In genomic region chr12:19186722-19187661, GRCh38 we compare ENCODE assay signal across 8 cellular contexts. TPM values are rescaled to one million over a fixed set of nuclear protein-coding genes. Genes with fewer than 3 reads are reported as not detected.
DNase-seq lines count a peak whose midpoint lies in the region; ATAC-seq, FAIRE-seq and TF ChIP-seq lines count a peak whose summit lies in the region.

No MANE protein-coding gene starts in this region.

- TF ChIP-seq CTCF in AG09319 (IDR thresholded peaks at IDR 0.05; ENCODE audit: low read depth, low read length) (peak; percentile 43), MCF 10A (IDR thresholded peaks at IDR 0.05; ENCODE audit: unreplicated experiment) (peak; percentile 43), kidney (IDR thresholded peaks at IDR 0.05; ENCODE audit: borderline replicate concordance, extremely low read depth, insufficient read depth) (peak; percentile 65), uterus (IDR thresholded peaks at IDR 0.05) (peak; percentile 55 to 63 (median 56))

- BruUV-seq in MCF 10A (replicated peaks; lab: Mats Ljungman, UMichigan), result no TSS peak

- H3K4me3 Mint-ChIP-seq in MCF 10A (ENCODE audit: unreplicated experiment), result no peak overlapping the region
- H3K4me3 Mint-ChIP-seq in activated CD4-positive, alpha-beta memory T cell treated with anti-CD3 and anti-CD28 coated beads, Interleukin-2, amount 10 ng/mL, durations not matched to agents 7 days and 5 days, result no peak overlapping the region

- CTCF ChIA-PET in MCF 10A (lab: Yijun Ruan, JAX), result interaction anchor here (0.5 to 4.0 kb wide), 51 partner anchors 8 to 1050 kb away, joined by 3 to 35 read pairs (median 4); partner anchors contain the start of genes CAPZA3, PLCZ1 and PLEKHA5
- CTCF ChIA-PET in activated CD4-positive, alpha-beta memory T cell treated with anti-CD3 and anti-CD28 coated beads, Interleukin-2, amount 10 ng/mL, durations not matched to agents 7 days and 5 days (lab: Charles Lee), result interaction anchor here (0.8 to 1.9 kb wide), 13 partner anchors 10 to 1045 kb away, joined by 3 to 10 read pairs (median 3); no protein-coding TSS in a partner anchor

- H3K4me3 ChIP-seq in kidney (ENCODE audit: low read length in 2 of 2) (no peak overlapping the region), uterus (no peak overlapping the region)

- peak; percentile 59 for ATAC-seq in GM18868 (IDR thresholded peaks at IDR 0.05; ENCODE audit: unreplicated experiment)

- intact Hi-C loops in MCF 10A (cut with micrococcal nuclease), result loop anchor here (1.0 to 10.0 kb wide), 6 partner anchors 56 to 1042 kb away; no protein-coding TSS in a partner anchor
- intact Hi-C loops in kidney (cut with DNase I), result no loop called here
- intact Hi-C loops in uterus (cut with DNase I; ENCODE audit: low total_unique reads), result no loop called here

- POLR2A ChIA-PET in MCF 10A (lab: Yijun Ruan, JAX), result interaction anchor here (0.7 to 1.4 kb wide), 4 partner anchors 16 to 325 kb away, joined by 3 to 4 read pairs (median 3); no protein-coding TSS in a partner anchor
- POLR2A ChIA-PET in activated CD4-positive, alpha-beta memory T cell treated with anti-CD3 and anti-CD28 coated beads, Interleukin-2, amount 10 ng/mL, durations not matched to agents 7 days and 5 days (lab: Charles Lee), result interaction anchor here (0.6 kb wide), 1 partner anchor 898 kb away, joined by 3 read pairs; no protein-coding TSS in a partner anchor

- peak overlapping the region; percentile 39 for H3K27ac Mint-ChIP-seq in MCF 10A (ENCODE audit: low read depth, unreplicated experiment)
- no peak overlapping the region for H3K27ac Mint-ChIP-seq in activated CD4-positive, alpha-beta memory T cell treated with anti-CD3 and anti-CD28 coated beads, Interleukin-2, amount 10 ng/mL, durations not matched to agents 7 days and 5 days

- TF ChIP-seq POLR2A in uterus (IDR thresholded peaks at IDR 0.05), result no peak

- peaks cover 31% of the 10 kb centered on the region for H3K4me1 Mint-ChIP-seq in MCF 10A (ENCODE audit: insufficient read depth, unreplicated experiment)
- no peaks in the 10 kb centered on the region for H3K4me1 Mint-ChIP-seq in activated CD4-positive, alpha-beta memory T cell treated with anti-CD3 and anti-CD28 coated beads, Interleukin-2, amount 10 ng/mL, durations not matched to agents 7 days and 5 days

- H3K27ac ChIP-seq in kidney (ENCODE audit: low read depth in 2 of 2, low read length in 2 of 2), result peak overlapping the region in 1 of 2 donors; percentile 19
- H3K27ac ChIP-seq in uterus, result peak overlapping the region in 1 of 2 donors; percentile 39

- H3K27me3 Mint-ChIP-seq in MCF 10A (ENCODE audit: insufficient read depth, unreplicated experiment), result no peaks in the 10 kb centered on the region
- H3K27me3 Mint-ChIP-seq in activated CD4-positive, alpha-beta memory T cell treated with anti-CD3 and anti-CD28 coated beads, Interleukin-2, amount 10 ng/mL, durations not matched to agents 7 days and 5 days, result no peaks in the 10 kb centered on the region

- H3K4me1 ChIP-seq in kidney (ENCODE audit: control insufficient read depth in 1 of 2, insufficient read depth in 1 of 2, low read depth in 1 of 2, low read length in 2 of 2), result peaks cover 15 to 41% of the 10 kb centered on the region in 2 donors
- peaks cover 0 to 15% of the 10 kb centered on the region in 2 donors for H3K4me1 ChIP-seq in uterus

- no peaks in the 10 kb centered on the region for H3K9me3 ChIP-seq in kidney (ENCODE audit: control insufficient read depth in 1 of 2, low read length in 2 of 2)
- H3K9me3 ChIP-seq in uterus, result no peaks in the 10 kb centered on the region

- H3K36me3 Mint-ChIP-seq in MCF 10A (ENCODE audit: insufficient read depth, unreplicated experiment), result no peaks in the 10 kb centered on the region
- no peaks in the 10 kb centered on the region for H3K36me3 Mint-ChIP-seq in activated CD4-positive, alpha-beta memory T cell treated with anti-CD3 and anti-CD28 coated beads, Interleukin-2, amount 10 ng/mL, durations not matched to agents 7 days and 5 days (ENCODE audit: low read depth)

- FAIRE-seq in kidney (lab: Jason Lieb, UNC), result peak; percentile 76

- H3K9me3 Mint-ChIP-seq in MCF 10A (ENCODE audit: unreplicated experiment), result no peaks in the 10 kb centered on the region
- no peaks in the 10 kb centered on the region for H3K9me3 Mint-ChIP-seq in activated CD4-positive, alpha-beta memory T cell treated with anti-CD3 and anti-CD28 coated beads, Interleukin-2, amount 10 ng/mL, durations not matched to agents 7 days and 5 days

- H3K36me3 ChIP-seq in kidney (ENCODE audit: control insufficient read depth in 1 of 2, insufficient read depth in 2 of 2, low read length in 2 of 2), result no peaks in the 10 kb centered on the region
- H3K36me3 ChIP-seq in uterus, result no peaks in the 10 kb centered on the region

- DNase-seq in AG09319 (ENCODE audit: extremely low read depth, low read depth) (peak; percentile 25), NCI-H2107 (lab: John Stamatoyannopoulos, UW) (peak; percentile 3), MCF 10A (ENCODE audit: unreplicated experiment) (peak; percentile 66), kidney (no peak), uterus (no peak), mucosa of gallbladder (ENCODE audit: low spot score) (no peak)
- DNase-seq in activated CD4-positive, alpha-beta memory T cell treated with anti-CD3 and anti-CD28 coated beads, Interleukin-2, amount 10 ng/mL, durations not matched to agents 7 days and 5 days, result no peak

- no peak overlapping the region for H3K9ac ChIP-seq in kidney (ENCODE audit: low read length in 2 of 2)

- H3K27me3 ChIP-seq in uterus, result no peaks in the 10 kb centered on the region

RNA-seq across cellular contexts. Expression of gene PLEKHA5, which starts 57.5 kb away (rescaled TPM):
- total RNA-seq in MCF 10A (2022) (25.2 and 27.4 TPM in 2 replicates), kidney (52.9 TPM), uterus (100 to 1,000 TPM in 1 of 4 donors, 10 to 100 TPM in 3; 12.6 to 195 (median 49.6) TPM), mucosa of gallbladder (64.0 TPM)
- polyA plus RNA-seq in kidney (ENCODE audit: insufficient read depth, low read depth, low replicate concordance), result 26.6 TPM
- total RNA-seq in activated CD4-positive, alpha-beta memory T cell treated with anti-CD3 and anti-CD28 coated beads, Interleukin-2, amount 10 ng/mL, durations not matched to agents 7 days and 5 days, result 10 to 100 TPM; 13.5 to 15.2 TPM

Comparison
In these comparisons a context has a peak if more than half of its experiments do, and no peak if none do; other contexts are left out.
1. DNase-seq: peak in AG09319 (single experiment), NCI-H2107 (single experiment) and MCF 10A (single experiment); none in kidney (single experiment), uterus (0 of 2), activated CD4-positive, alpha-beta memory T cell treated with anti-CD3 and anti-CD28 coated beads, Interleukin-2, amount 10 ng/mL, durations not matched to agents 7 days and 5 days (single experiment) and mucosa of gallbladder (single experiment).
2. Peak in every context shown above with its lines, with median percentiles within 50 percentile points of each other: CTCF ChIP-seq.